In the genomic region with DNA sequence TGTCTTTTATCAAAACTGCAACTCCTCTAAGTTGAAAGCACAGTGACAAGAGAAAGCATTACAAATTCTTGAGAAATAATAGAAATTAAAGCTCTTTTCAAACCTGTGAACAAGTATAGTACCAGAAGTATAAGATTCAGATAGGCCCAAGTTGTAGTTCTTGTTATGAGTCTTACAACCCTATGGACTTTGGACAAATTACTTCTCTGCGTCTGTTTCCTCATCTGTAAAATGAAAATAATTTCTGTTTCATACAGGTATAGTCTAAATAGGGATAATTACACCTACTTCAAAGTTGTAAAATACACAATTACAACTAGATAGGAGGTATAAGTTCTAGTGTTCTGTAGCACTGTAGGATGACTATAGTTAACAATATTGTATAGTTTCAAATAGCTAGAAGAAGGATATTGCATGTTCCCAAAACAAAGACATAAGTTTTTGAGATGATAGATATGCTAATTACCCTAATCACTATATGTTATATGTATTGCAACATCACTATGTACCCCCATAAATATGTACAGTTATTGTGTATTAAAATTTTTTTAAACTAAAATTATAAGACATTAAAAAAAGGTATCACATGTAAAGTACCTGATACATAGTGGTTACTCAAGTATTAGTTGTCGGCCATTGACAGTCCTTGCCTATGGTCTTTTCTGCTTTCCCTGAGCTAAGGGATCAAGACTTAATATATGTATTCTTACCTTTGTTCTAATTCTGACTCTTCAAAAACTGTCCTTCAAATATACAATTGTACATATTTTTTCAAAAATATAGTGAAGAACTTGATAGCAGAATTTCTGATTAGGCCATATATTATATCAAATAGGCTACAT, we compare ENCODE assay signal across 11 cellular contexts. TPM values are rescaled to one million over a fixed set of nuclear protein-coding genes. Genes with fewer than 3 reads are reported as not detected.
A peak's percentile ranks its signal among the peaks of the same experiment; 100 is the strongest.
DNase-seq lines count a peak whose midpoint lies in the region; ATAC-seq and TF ChIP-seq lines count a peak whose summit lies in the region.
"Had no signal": no experiment of that assay in that cellular context is flagged by ENCODE, and none has a peak within 500 bp of the region (broad histone marks: within the 10 kb centered on the region; RNA-seq: fewer than 3 reads in every experiment).

No MANE protein-coding gene starts in this region.

- peak overlapping the region; percentile 92 for H3K4me3 ChIP-seq in OCI-LY1 (ENCODE audit: low read depth, low read length, poor library complexity, severe bottlenecking)
- peak overlapping the region; percentile 78 for H3K4me3 ChIP-seq in epithelial cell of proximal tubule (ENCODE audit: low read depth, low read length)
- H3K4me3 ChIP-seq in skeletal muscle satellite cell (ENCODE audit: low read length), result no peak overlapping the region

- H3K27ac Mint-ChIP-seq in activated CD4-positive, alpha-beta T cell treated with anti-CD3 and anti-CD28 coated beads, Interleukin-2, amount 10 ng/mL, durations not matched to agents 7 days and 5 days, result peak overlapping the region; percentile 41

- H3K4me1 Mint-ChIP-seq in activated CD4-positive, alpha-beta T cell treated with anti-CD3 and anti-CD28 coated beads, Interleukin-2, amount 10 ng/mL, durations not matched to agents 7 days and 5 days, result peaks cover 36% of the 10 kb centered on the region

- H3K9me3 ChIP-seq in OCI-LY1 (ENCODE audit: low read length) (no peaks in the 10 kb centered on the region), skeletal muscle satellite cell (replicated peaks; ENCODE audit: low read length) (no peaks in the 10 kb centered on the region)

- peak overlapping the region; percentile 25 for H3K4me3 Mint-ChIP-seq in activated CD4-positive, alpha-beta T cell treated with anti-CD3 and anti-CD28 coated beads, Interleukin-2, amount 10 ng/mL, durations not matched to agents 7 days and 5 days

- ATAC-seq in HG02678 (IDR thresholded peaks at IDR 0.05; ENCODE audit: unreplicated experiment) (no peak), HG03108 (IDR thresholded peaks at IDR 0.05; ENCODE audit: unreplicated experiment) (no peak)

- CTCF ChIA-PET in activated CD4-positive, alpha-beta T cell treated with anti-CD3 and anti-CD28 coated beads, Interleukin-2, amount 10 ng/mL, durations not matched to agents 7 days and 5 days (lab: Charles Lee), result interaction anchor here (0.7 to 1.0 kb wide), 3 partner anchors 11 to 115 kb away, joined by 3 to 4 read pairs (median 3); no protein-coding TSS in a partner anchor

- peaks cover 37% of the 10 kb centered on the region for H3K4me1 ChIP-seq in OCI-LY1 (ENCODE audit: insufficient read depth, low read length, severe bottlenecking)
- peaks cover 15% of the 10 kb centered on the region for H3K4me1 ChIP-seq in skeletal muscle satellite cell (ENCODE audit: control insufficient read depth, insufficient read depth, low read length)

- H4K20me1 ChIP-seq in OCI-LY1 (ENCODE audit: insufficient read depth, low read length), result no peaks in the 10 kb centered on the region

- POLR2A ChIA-PET in activated CD4-positive, alpha-beta T cell treated with anti-CD3 and anti-CD28 coated beads, Interleukin-2, amount 10 ng/mL, durations not matched to agents 7 days and 5 days (lab: Charles Lee), result no interaction called here

- H3K27ac ChIP-seq in OCI-LY1 (ENCODE audit: low read depth, low read length, poor library complexity, severe bottlenecking), result no peak overlapping the region

- DNase-seq in activated CD4-positive, alpha-beta T cell treated with anti-CD3 and anti-CD28 coated beads, Interleukin-2, amount 10 ng/mL, durations not matched to agents 7 days and 5 days, result no peak
- no peak for DNase-seq in activated CD4-positive, alpha-beta T cell treated with anti-CD3 and anti-CD28 coated beads for 48 hours
- no peak for DNase-seq in epithelial cell of proximal tubule (ENCODE audit: low read depth)
- no peak for DNase-seq in stimulated activated CD4-positive, alpha-beta T cell treated with anti-CD3 and anti-CD28 coated beads, Interleukin-4, amount 100 ng/mL, for 1 hour
- DNase-seq: activated effector memory CD4-positive, alpha-beta T cell treated with anti-CD3 and anti-CD28 coated beads, Interleukin-2, amount 50 U/mL, for 16 hours; stimulated activated CD4-positive, alpha-beta T cell treated with anti-CD3 and anti-CD28 coated beads, Interleukin-2, amount 100 ng/mL, for 48 hours had no signal

- H3F3A ChIP-seq in OCI-LY1 (ENCODE audit: insufficient read depth, low read length), result peaks cover 9% of the 10 kb centered on the region; the same call in 1 of the 2 replicates

- no peak overlapping the region for H2AFZ ChIP-seq in OCI-LY1 (ENCODE audit: low read length)

- peaks cover 6% of the 10 kb centered on the region for H3K27me3 Mint-ChIP-seq in activated CD4-positive, alpha-beta T cell treated with anti-CD3 and anti-CD28 coated beads, Interleukin-2, amount 10 ng/mL, durations not matched to agents 7 days and 5 days

- H3K36me3 Mint-ChIP-seq in activated CD4-positive, alpha-beta T cell treated with anti-CD3 and anti-CD28 coated beads, Interleukin-2, amount 10 ng/mL, durations not matched to agents 7 days and 5 days (ENCODE audit: low read depth), result peaks cover 11% of the 10 kb centered on the region
- H3K36me3 Mint-ChIP-seq: CD14-positive monocyte had no signal

- no peak for TF ChIP-seq CTCF in OCI-LY1 (IDR thresholded peaks at IDR 0.05; ENCODE audit: low read length)
- TF ChIP-seq CTCF in epithelial cell of proximal tubule (conservative IDR thresholded peaks at IDR 0.05; ENCODE audit: low read depth, low read length), result no peak

- H3K36me3 ChIP-seq in OCI-LY1 (ENCODE audit: insufficient read depth, low read length) (peaks cover 3% of the 10 kb centered on the region; the same call in 1 of the 2 replicates), skeletal muscle satellite cell (ENCODE audit: insufficient read depth, low read length) (no peaks in the 10 kb centered on the region)

- no peak overlapping the region for H3K9ac ChIP-seq in OCI-LY1 (ENCODE audit: low read length)
- H3K9ac ChIP-seq in skeletal muscle satellite cell (ENCODE audit: low read depth, low read length), result no peak overlapping the region

- H3K4me2 ChIP-seq in OCI-LY1 (ENCODE audit: low read length) (peak overlapping the region; percentile 91), skeletal muscle satellite cell (ENCODE audit: low read length) (peak overlapping the region; percentile 90)

- peaks cover 25% of the 10 kb centered on the region for H3K79me2 ChIP-seq in OCI-LY1 (ENCODE audit: insufficient read depth, low read length)

- H3K9me3 Mint-ChIP-seq in activated CD4-positive, alpha-beta T cell treated with anti-CD3 and anti-CD28 coated beads, Interleukin-2, amount 10 ng/mL, durations not matched to agents 7 days and 5 days, result no peaks in the 10 kb centered on the region
- H3K9me3 Mint-ChIP-seq: CD14-positive monocyte had no signal

- H3K9me2 ChIP-seq in OCI-LY1 (ENCODE audit: low read depth, low read length), result no peaks in the 10 kb centered on the region

- no peaks in the 10 kb centered on the region for H3K27me3 ChIP-seq in OCI-LY1 (ENCODE audit: insufficient read depth, low read length)
- H3K27me3 ChIP-seq in skeletal muscle satellite cell (ENCODE audit: control insufficient read depth, insufficient read depth, low read length), result no peaks in the 10 kb centered on the region

RNA-seq across cellular contexts. Expression of a gene that starts 1.8 kb away (rescaled TPM):
- 1 to 10 TPM; 6.2 to 7.7 TPM for total RNA-seq in activated CD4-positive, alpha-beta T cell treated with anti-CD3 and anti-CD28 coated beads, Interleukin-2, amount 10 ng/mL, durations not matched to agents 7 days and 5 days
- 15.6 and 20.4 TPM in 2 replicates for total RNA-seq in epithelial cell of proximal tubule
- 13.3 and 16.2 TPM in 2 replicates for total RNA-seq in skeletal muscle satellite cell (2012; rRNA removed)
